ENCODE assay signal across 8 cellular contexts in the genomic region with DNA sequence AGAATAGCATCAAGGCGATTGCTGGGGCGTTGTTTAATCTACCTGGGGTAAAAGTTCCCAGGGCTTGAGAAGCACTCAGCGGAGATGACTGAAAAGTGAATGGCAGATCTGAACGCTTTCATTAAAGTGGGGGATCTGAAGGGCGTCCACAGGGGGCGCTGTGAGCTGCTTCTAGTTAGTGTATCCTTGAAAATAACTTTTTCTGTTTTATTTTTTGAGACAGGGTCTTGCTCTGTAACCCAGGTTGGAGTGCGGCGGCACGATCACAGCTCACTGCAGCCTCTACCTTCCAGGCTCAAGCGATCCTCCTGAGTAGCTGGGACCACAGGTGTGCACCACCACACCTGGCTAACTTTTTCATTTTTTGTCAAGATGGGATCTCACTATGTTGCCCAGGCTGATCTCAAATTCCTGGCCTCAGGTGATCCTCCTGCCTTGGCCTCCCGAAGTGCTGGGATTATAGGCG.
DNase-seq lines count a peak whose midpoint lies in the region; ATAC-seq and TF ChIP-seq lines count a peak whose summit lies in the region.

No MANE protein-coding gene starts in this region.

- peak; percentile 67 for DNase-seq in D341Med (ENCODE audit: low spot score)
- DNase-seq in activated naive CD4-positive, alpha-beta T cell treated with anti-CD3 and anti-CD28 coated beads, Interleukin-2, amount 10 ng/mL, durations not matched to agents 7 days and 5 days: peak; percentile 60
- no peak for DNase-seq in natural killer cell
- DNase-seq in effector memory CD8-positive, alpha-beta T cell: no peak
- no peak for DNase-seq in NCI-H2107 (lab: John Stamatoyannopoulos, UW)

- ATAC-seq in natural killer cell (no peak), HG03159 (IDR thresholded peaks at IDR 0.05; ENCODE audit: unreplicated experiment) (no peak), HG02678 (IDR thresholded peaks at IDR 0.05; ENCODE audit: unreplicated experiment) (no peak)
- ATAC-seq in effector memory CD8-positive, alpha-beta T cell (replicated peaks): no peak

- peak; percentile 54 for TF ChIP-seq CTCF in natural killer cell (IDR thresholded peaks at IDR 0.05)

- intact Hi-C loops in natural killer cell (cut with micrococcal nuclease): no loop called here

- CTCF ChIA-PET in activated naive CD4-positive, alpha-beta T cell treated with anti-CD3 and anti-CD28 coated beads, Interleukin-2, amount 10 ng/mL, durations not matched to agents 7 days and 5 days (lab: Charles Lee): interaction anchor here (0.6 to 1.6 kb wide), 5 partner anchors 28 to 677 kb away, joined by 3 read pairs; no protein-coding TSS in a partner anchor

- peaks cover 0 to 4% (median 2%) of the 10 kb centered on the region in 3 donors for H3K4me1 Mint-ChIP-seq in IgD-negative memory B cell
- no peaks in the 10 kb centered on the region for H3K4me1 Mint-ChIP-seq in activated naive CD4-positive, alpha-beta T cell treated with anti-CD3 and anti-CD28 coated beads, Interleukin-2, amount 10 ng/mL, durations not matched to agents 7 days and 5 days
- H3K4me1 Mint-ChIP-seq in natural killer cell: peaks cover 0 to 6% of the 10 kb centered on the region in 2 donors
- peaks cover 7% of the 10 kb centered on the region in 2 donors for H3K4me1 Mint-ChIP-seq in effector memory CD8-positive, alpha-beta T cell (ENCODE audit: low read depth in 2 of 2)

- H3K36me3 Mint-ChIP-seq in IgD-negative memory B cell (no peaks in the 10 kb centered on the region), natural killer cell (no peaks in the 10 kb centered on the region)
- peaks cover 40% of the 10 kb centered on the region for H3K36me3 Mint-ChIP-seq in activated naive CD4-positive, alpha-beta T cell treated with anti-CD3 and anti-CD28 coated beads, Interleukin-2, amount 10 ng/mL, durations not matched to agents 7 days and 5 days
- peaks cover 43% of the 10 kb centered on the region for H3K36me3 Mint-ChIP-seq in effector memory CD8-positive, alpha-beta T cell (ENCODE audit: insufficient read depth)

- H3K9me3 Mint-ChIP-seq in IgD-negative memory B cell (no peaks in the 10 kb centered on the region), natural killer cell (no peaks in the 10 kb centered on the region)
- no peaks in the 10 kb centered on the region for H3K9me3 Mint-ChIP-seq in activated naive CD4-positive, alpha-beta T cell treated with anti-CD3 and anti-CD28 coated beads, Interleukin-2, amount 10 ng/mL, durations not matched to agents 7 days and 5 days
- H3K9me3 Mint-ChIP-seq in effector memory CD8-positive, alpha-beta T cell: no peaks in the 10 kb centered on the region

- H3K27me3 Mint-ChIP-seq in IgD-negative memory B cell (no peaks in the 10 kb centered on the region), natural killer cell (ENCODE audit: low read depth in 2 of 2) (no peaks in the 10 kb centered on the region)
- peaks cover 4% of the 10 kb centered on the region for H3K27me3 Mint-ChIP-seq in activated naive CD4-positive, alpha-beta T cell treated with anti-CD3 and anti-CD28 coated beads, Interleukin-2, amount 10 ng/mL, durations not matched to agents 7 days and 5 days
- no peaks in the 10 kb centered on the region for H3K27me3 Mint-ChIP-seq in effector memory CD8-positive, alpha-beta T cell

- H3K4me3 Mint-ChIP-seq in IgD-negative memory B cell: no peak overlapping the region
- no peak overlapping the region for H3K4me3 Mint-ChIP-seq in activated naive CD4-positive, alpha-beta T cell treated with anti-CD3 and anti-CD28 coated beads, Interleukin-2, amount 10 ng/mL, durations not matched to agents 7 days and 5 days
- no peak overlapping the region for H3K4me3 Mint-ChIP-seq in natural killer cell
- no peak overlapping the region for H3K4me3 Mint-ChIP-seq in effector memory CD8-positive, alpha-beta T cell

- peak overlapping the region in 2 of 3 donors; percentile 62 to 87 for H3K27ac Mint-ChIP-seq in IgD-negative memory B cell
- H3K27ac Mint-ChIP-seq in activated naive CD4-positive, alpha-beta T cell treated with anti-CD3 and anti-CD28 coated beads, Interleukin-2, amount 10 ng/mL, durations not matched to agents 7 days and 5 days: peak overlapping the region; percentile 75
- peak overlapping the region in 1 of 2 donors; percentile 6 for H3K27ac Mint-ChIP-seq in natural killer cell
- no peak overlapping the region for H3K27ac Mint-ChIP-seq in effector memory CD8-positive, alpha-beta T cell

Comparison
In these comparisons a context has a peak if more than half of its experiments do, and no peak if none do; other contexts are left out.
1. DNase-seq: peak in D341Med (single experiment) and activated naive CD4-positive, alpha-beta T cell treated with anti-CD3 and anti-CD28 coated beads, Interleukin-2, amount 10 ng/mL, durations not matched to agents 7 days and 5 days (single experiment); none in natural killer cell (single experiment), effector memory CD8-positive, alpha-beta T cell (0 of 3) and NCI-H2107 (single experiment).
2. H3K27ac Mint-ChIP-seq: peak in IgD-negative memory B cell (2 of 3) and activated naive CD4-positive, alpha-beta T cell treated with anti-CD3 and anti-CD28 coated beads, Interleukin-2, amount 10 ng/mL, durations not matched to agents 7 days and 5 days (single experiment); none in effector memory CD8-positive, alpha-beta T cell (0 of 2).